In genomic region chr19:33686687-33687541, GRCh38 we compare ENCODE assay signal across 12 cellular contexts.
"Had no signal": no experiment of that assay in that cellular context is flagged by ENCODE, and none has a peak within 500 bp of the region (broad histone marks: within the 10 kb centered on the region; RNA-seq: fewer than 3 reads in every experiment).

No MANE protein-coding gene starts in this region.

- H3K27ac ChIP-seq: psoas muscle had no signal

- H3K4me1 ChIP-seq: psoas muscle had no signal

- DNase-seq: activated CD4-positive, alpha-beta memory T cell treated with anti-CD3 and anti-CD28 coated beads, Interleukin-2, amount 10 ng/mL, durations not matched to agents 7 days and 5 days; activated naive CD4-positive, alpha-beta T cell treated with anti-CD3 and anti-CD28 coated beads for 36 hours; central memory CD4-positive, alpha-beta T cell; cortex of kidney; endodermal cell; erythroblast; hypothalamus; natural killer cell; nucleus accumbens; psoas muscle; stimulated activated CD4-positive, alpha-beta T cell treated with anti-CD3 and anti-CD28 coated beads, Interleukin-2, amount 100 ng/mL, for 48 hours; stimulated activated naive CD4-positive, alpha-beta T cell treated with Interleukin-2 at 50 U/mL for 16 hours had no signal

- H3K9me3 ChIP-seq: psoas muscle had no signal

- H3K4me3 ChIP-seq: psoas muscle had no signal

- ATAC-seq: natural killer cell, psoas muscle had no signal
